ENCODE assay signal across 8 cellular contexts in the genomic region with DNA sequence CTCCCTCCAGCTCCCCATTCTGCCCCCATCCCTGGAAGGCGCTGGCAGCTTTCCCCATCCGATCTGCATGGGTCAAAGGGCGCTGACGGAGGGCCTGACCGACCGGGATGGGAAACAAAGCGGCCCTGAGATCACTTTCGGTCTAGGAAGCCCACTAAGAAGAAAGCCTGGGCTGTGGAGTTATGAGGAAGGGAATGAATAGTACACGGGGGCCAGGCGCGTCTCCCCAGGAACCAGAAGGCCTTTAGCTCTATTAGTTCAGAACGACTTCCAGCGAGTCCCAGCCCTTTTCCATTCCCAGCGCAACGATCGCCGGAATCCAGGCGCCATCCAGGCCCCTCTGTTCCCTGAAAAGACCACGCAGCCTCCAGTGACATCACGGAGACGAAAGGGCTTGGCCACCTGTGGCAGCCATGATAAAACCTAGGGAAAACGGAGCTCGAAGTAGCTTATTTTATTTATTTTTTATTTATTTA.
DNase-seq lines count a peak whose midpoint lies in the region; ATAC-seq and TF ChIP-seq lines count a peak whose summit lies in the region.

No MANE protein-coding gene starts in this region.

- no peak for TF ChIP-seq CTCF in epithelial cell of proximal tubule (conservative IDR thresholded peaks at IDR 0.05; ENCODE audit: low read depth, low read length)

- H3K4me2 ChIP-seq in GM23248 (ENCODE audit: unreplicated experiment): peak overlapping the region; percentile 82
- peak overlapping the region; percentile 62 for H3K4me2 ChIP-seq in trophoblast cell (ENCODE audit: low read length)

- DNase-seq in GM23248 (no peak), RKO (ENCODE audit: low spot score) (peak; percentile 56), epithelial cell of proximal tubule (ENCODE audit: low read depth) (no peak), trophoblast cell (no peak), H4 (ENCODE audit: low spot score) (no peak), SHP77 (lab: John Stamatoyannopoulos, UW) (no peak)
- DNase-seq in stimulated activated CD4-positive, alpha-beta T cell treated with anti-CD3 and anti-CD28 coated beads, Interleukin-4, amount 100 ng/mL, for 1 hour: no peak

- peaks cover 11% of the 10 kb centered on the region for H3K79me1 ChIP-seq in trophoblast cell (ENCODE audit: low read length)

- 78 to 79% methylated on average over 23 of the region's 23 CpGs for WGBS in GM23248 (ENCODE audit: low coverage in 1 of 2, low lambda C conversion rate in 2 of 2, missing lambda C conversion rate in 2 of 2), 2 experiments
- no CpG with 5 or more reads among the region's 23 CpGs for whole genome bisulfite sequencing in trophoblast cell (ENCODE audit: extremely low coverage, insufficient coverage, insufficient read length)

- in situ Hi-C loops in GM23248 (cut with MboI): no loop called here

- H3F3A ChIP-seq in GM23248 (ENCODE audit: insufficient read depth): peaks cover 13% of the 10 kb centered on the region; the same call in 1 of the 2 replicates

- H3K27me3 ChIP-seq in GM23248 (replicated peaks; ENCODE audit: insufficient read depth) (no peaks in the 10 kb centered on the region), trophoblast cell (ENCODE audit: insufficient read depth, low read length) (no peaks in the 10 kb centered on the region)

- H4K8ac ChIP-seq in trophoblast cell (ENCODE audit: low read depth, low read length): peak overlapping the region; percentile 84

- H3K9ac ChIP-seq in GM23248: peak overlapping the region; percentile 81; the same call in 1 of the 2 replicates
- peak overlapping the region; percentile 8 for H3K9ac ChIP-seq in trophoblast cell (ENCODE audit: low read length)

- peak overlapping the region; percentile 53 for H3K18ac ChIP-seq in trophoblast cell (ENCODE audit: low read length)

- peak overlapping the region; percentile 63 for H4K12ac ChIP-seq in trophoblast cell (ENCODE audit: low read depth, low read length)

- peak overlapping the region; percentile 63 for H4K91ac ChIP-seq in trophoblast cell (ENCODE audit: low read depth, low read length)

- ATAC-seq in activated CD4-positive, CD25-positive, alpha-beta regulatory T cell treated with anti-CD3 and anti-CD28 coated beads, Interleukin-2, amount 50 U/mL, for 24 hours: no peak

- H3K4me3 ChIP-seq in GM23248 (peak overlapping the region; percentile 82; the same call in 1 of the 2 replicates), epithelial cell of proximal tubule (ENCODE audit: low read depth, low read length) (peak overlapping the region; percentile 72), trophoblast cell (ENCODE audit: low read depth, low read length) (no peak overlapping the region)

- H3K36me3 ChIP-seq in GM23248 (ENCODE audit: low read depth) (no peaks in the 10 kb centered on the region), trophoblast cell (ENCODE audit: control insufficient read depth in 1 of 2, insufficient read depth in 2 of 2, low read length in 2 of 2) (peaks cover 0 to 3% of the 10 kb centered on the region in 2 experiments)

- H3K4ac ChIP-seq in trophoblast cell (ENCODE audit: low read depth, low read length): peak overlapping the region; percentile 49

- H3K79me2 ChIP-seq in GM23248 (ENCODE audit: insufficient read depth): no peaks in the 10 kb centered on the region
- H3K79me2 ChIP-seq in trophoblast cell (ENCODE audit: control insufficient read depth, insufficient read depth, low read length, poor library complexity): peaks cover 9% of the 10 kb centered on the region

- no peak overlapping the region for H2AK5ac ChIP-seq in trophoblast cell (ENCODE audit: low read length)

- no peak overlapping the region for H3K23ac ChIP-seq in trophoblast cell (ENCODE audit: low read length)

- no peaks in the 10 kb centered on the region for H4K20me1 ChIP-seq in GM23248 (ENCODE audit: insufficient read depth)

- H2BK5ac ChIP-seq in trophoblast cell (ENCODE audit: low read depth, low read length, poor library complexity): peak overlapping the region; percentile 52

- H3K4me1 ChIP-seq in GM23248 (ENCODE audit: insufficient read depth) (no peaks in the 10 kb centered on the region), trophoblast cell (ENCODE audit: control insufficient read depth in 1 of 2, insufficient read depth in 2 of 2, low read length in 2 of 2) (peaks cover 0 to 4% of the 10 kb centered on the region in 2 experiments)

- H2AFZ ChIP-seq in GM23248 (peak overlapping the region; percentile 99), trophoblast cell (ENCODE audit: insufficient read depth, low read length, poor library complexity) (peak overlapping the region; percentile 97)

- peak overlapping the region; percentile 30 for H2BK120ac ChIP-seq in trophoblast cell (ENCODE audit: insufficient read depth, low read length, poor library complexity)

- H2BK12ac ChIP-seq in trophoblast cell (ENCODE audit: low read length): no peak overlapping the region

- no peaks in the 10 kb centered on the region for H3K9me2 ChIP-seq in GM23248 (ENCODE audit: insufficient read depth)

- H3K14ac ChIP-seq in trophoblast cell (ENCODE audit: low read length): peak overlapping the region; percentile 49

- H3K9me3 ChIP-seq in GM23248 (ENCODE audit: low read depth): no peaks in the 10 kb centered on the region
- H3K9me3 ChIP-seq in trophoblast cell (ENCODE audit: insufficient read depth, low read depth, low read length): no peaks in the 10 kb centered on the region

- H3K27ac ChIP-seq in GM23248 (no peak overlapping the region), trophoblast cell (ENCODE audit: low read depth, low read length) (peak overlapping the region; percentile 32)
